Comparison of ENCODE assay signal across 8 cellular contexts in genomic region chrX:103687696-103688191, GRCh38. TPM values are rescaled to one million over a fixed set of nuclear protein-coding genes. Genes with fewer than 3 reads are reported as not detected.
DNase-seq lines count a peak whose midpoint lies in the region; ATAC-seq, FAIRE-seq and TF ChIP-seq lines count a peak whose summit lies in the region.

No MANE protein-coding gene starts in this region.

- H4K20me1 ChIP-seq in K562 (replicated peaks; ENCODE audit: control insufficient read depth, insufficient read depth, low read length), result no peaks in the 10 kb centered on the region; the same call in 1 of the 2 replicates

- BruUV-seq in K562 (replicated peaks; lab: Mats Ljungman, UMichigan), result no TSS peak

- H3K36me3 ChIP-seq in K562 (ENCODE audit: control insufficient read depth, insufficient read depth, low read length) (peaks cover 23% of the 10 kb centered on the region), sigmoid colon (peaks cover 0 to 22% (median 2%) of the 10 kb centered on the region in 4 donors)

- no peaks in the 10 kb centered on the region for H3K9me1 ChIP-seq in K562 (ENCODE audit: control insufficient read depth, insufficient read depth, low read length)

- TF ChIP-seq EP300 in K562 (IDR thresholded peaks at IDR 0.05; ENCODE audit: low read length), result no peak; the same call in 1 of the 2 replicates
- TF ChIP-seq EP300 in sigmoid colon (IDR thresholded peaks at IDR 0.05), result no peak

- ATAC-seq in K562 (peak; percentile 63), HG03571 (IDR thresholded peaks at IDR 0.05; ENCODE audit: unreplicated experiment) (no peak)

- POLR2A ChIA-PET in K562 (lab: Yijun Ruan, JAX), result interaction anchor here (0.6 to 1.3 kb wide), 5 partner anchors 14 to 128 kb away, joined by 3 to 5 read pairs (median 3); no protein-coding TSS in a partner anchor

- H3K27me3 ChIP-seq in K562 (ENCODE audit: control insufficient read depth in 2 of 2, insufficient read depth in 2 of 2, low read length in 2 of 2) (no peaks in the 10 kb centered on the region), sigmoid colon (no peaks in the 10 kb centered on the region)

- CTCF ChIA-PET in K562 (lab: Yijun Ruan, JAX; ENCODE audit: low intra/inter-chr PET ratio), result interaction anchor here (0.6 to 1.0 kb wide), 2 partner anchors 129 to 130 kb away, joined by 3 to 4 read pairs; no protein-coding TSS in a partner anchor

- peak overlapping the region; percentile 51 for H3K4me3 ChIP-seq in K562
- H3K4me3 ChIP-seq in iPS-11a (ENCODE audit: low read depth, low read length), result peak overlapping the region; percentile 72
- H3K4me3 ChIP-seq in sigmoid colon, result peak overlapping the region; percentile 38 to 59 (median 56)

- peak overlapping the region; percentile 88 to 98; a peak in 3 of 4 replicates for H3K9ac ChIP-seq in K562 (ENCODE audit: insufficient read depth in 1 of 2, low read depth in 2 of 2, low read length in 2 of 2)

- intact Hi-C loops in K562 (cut with micrococcal nuclease) (loop anchor here (1.0 to 10.0 kb wide), 3 partner anchors 129 to 477 kb away; partner anchors contain the start of gene FAM199X), sigmoid colon (cut with DNase I) (loop anchor here (2.0 to 5.0 kb wide), 4 partner anchors 59 to 155 kb away; partner anchors contain the start of genes RAB9B, TCEAL1 and TCEAL4)

- 1% methylated on average over 14 of the region's 16 CpGs for WGBS in K562 (ENCODE audit: insufficient coverage, low coverage, missing lambda C conversion rate)
- WGBS in sigmoid colon, 2 donors, result 0 to 1% methylated on average over 16 of the region's 16 CpGs

- TF ChIP-seq RAD21 in K562 (CRISPR knock-in tag; conservative IDR thresholded peaks at IDR 0.05 in 1 of 2, IDR thresholded peaks at IDR 0.05 in 1 of 2), result peak in 1 of 2 experiments; percentile 48; a peak in 3 of 4 replicates

- no peaks in the 10 kb centered on the region for H3K9me3 ChIP-seq in K562 (replicated peaks; ENCODE audit: control insufficient read depth, insufficient read depth, low read depth, low read length)
- no peaks in the 10 kb centered on the region for H3K9me3 ChIP-seq in sigmoid colon

- H3K4me1 ChIP-seq in K562 (replicated peaks in 1 of 2; ENCODE audit: control insufficient read depth in 2 of 2, insufficient read depth in 2 of 2, low read length in 2 of 2), result peaks cover 0 to 4% of the 10 kb centered on the region in 2 experiments; a peak in 3 of 5 replicates
- H3K4me1 ChIP-seq in sigmoid colon, result peaks cover 0 to 24% (median 4%) of the 10 kb centered on the region in 4 donors

- H3K4me2 ChIP-seq in K562 (ENCODE audit: insufficient read depth, low read length), result peak overlapping the region; percentile 91

- peak overlapping the region; percentile 99 for H3K27ac ChIP-seq in K562 (ENCODE audit: extremely low read depth, low read depth, low read length)
- peak overlapping the region; percentile 90 to 95 (median 92) for H3K27ac ChIP-seq in sigmoid colon

- H2AFZ ChIP-seq in K562 (ENCODE audit: low read depth, low read length), result peak overlapping the region; percentile 98

- H3K79me2 ChIP-seq in K562 (ENCODE audit: control insufficient read depth, insufficient read depth, low read length), result peaks cover 30% of the 10 kb centered on the region

- FAIRE-seq in K562 (lab: Jason Lieb, UNC), result peak; percentile 95

- in situ Hi-C loops in K562 (cut with MboI), result no loop called here

- TF ChIP-seq POLR2A in K562 (conservative IDR thresholded peaks at IDR 0.05) (no peak), sigmoid colon (IDR thresholded peaks at IDR 0.05) (no peak)

- DNase-seq in GM10266 (ENCODE audit: extremely low spot score), result peak; percentile 7
- DNase-seq in NCI-H146 (lab: John Stamatoyannopoulos, UW), result peak; percentile 78
- peak; percentile 14 for DNase-seq in T-helper 22 cell (ENCODE audit: low read depth)
- DNase-seq in K562 (ENCODE audit: extremely low read depth in 1 of 4, low spot score in 3 of 4), result peak; percentile 48 to 81 (median 55)
- DNase-seq in sigmoid colon, result peak; percentile 82
- no peak for DNase-seq in 8988T

- TF ChIP-seq CTCF in GM10266 (IDR thresholded peaks at IDR 0.05; ENCODE audit: control insufficient read depth, insufficient read depth, low read depth, missing control alignments) (peak; percentile 57), K562 (IDR thresholded peaks at IDR 0.05 in 2 of 3, conservative IDR thresholded peaks at IDR 0.05 in 1 of 3; ENCODE audit: insufficient read depth in 2 of 3, low read depth in 1 of 3, low read length in 3 of 3) (peak; percentile 65 to 82 (median 74)), sigmoid colon (IDR thresholded peaks at IDR 0.05) (peak; percentile 41 to 73 (median 60))

TF ChIP-seq in K562, 482 proteins besides CTCF, POLR2A, EP300 and RAD21 (continues in another document):
- TF ChIP-seq RAD51 (IDR thresholded peaks at IDR 0.05; ENCODE audit: borderline replicate concordance, low read depth) (no peak), SIN3B (IDR thresholded peaks at IDR 0.05; ENCODE audit: low read depth) (0 out of 2 replicates have a peak, but pooled peaks have one; percentile 15), PML (IDR thresholded peaks at IDR 0.05; ENCODE audit: low read length) (0 out of 2 replicates have a peak, but pooled peaks have one; percentile 41), ZNF143 (CRISPR knock-in tag; IDR thresholded peaks at IDR 0.05) (peak; percentile 44; the same call in 1 of the 2 replicates), KDM1A (IDR thresholded peaks at IDR 0.05) (0 out of 4 replicates have a peak, but pooled peaks of 1 of the 2 experiments have one; percentile 22), MTA3 (IDR thresholded peaks at IDR 0.05; ENCODE audit: borderline replicate concordance) (peak; percentile 32; the same call in 1 of the 2 replicates), NFIC (IDR thresholded peaks at IDR 0.05) (peak; percentile 73)

RNA-seq across cellular contexts. Expression of gene MORF4L2, which starts 1.2 kb away (rescaled TPM):
- total RNA-seq in K562 (2011; cell fraction: chromatin; rRNA removed; ENCODE audit: low replicate concordance), result 71.9 and 171 TPM in 2 replicates
- 54.9 and 61.8 TPM in 2 replicates for total RNA-seq in K562 (2011; cell fraction: nucleolus; rRNA removed)
- 116 and 150 TPM in 2 replicates for total RNA-seq in K562 (2011; cell fraction: nucleoplasm; rRNA removed)
- total RNA-seq in K562 (2014; rRNA removed) (309 and 374 TPM in 2 replicates), K562 (2014; rRNA removed; fragmentation: Illumina TruSeq; extraction: Trizol) (508 and 522 TPM in 2 replicates), K562 (2015; rRNA removed; fragmentation: Illumina TruSeq; extraction: Trizol) (386 and 415 TPM in 2 replicates), K562 (2021) (324 and 325 TPM in 2 replicates), sigmoid colon (100 to 1,000 TPM; 171 to 255 (median 215) TPM)
- polyA plus RNA-seq in K562 (2011; rRNA removed) (608 and 781 TPM in 2 replicates), K562 (2014; fragmentation: Illumina TruSeq; extraction: Trizol) (587 and 647 TPM in 2 replicates), K562 (2014; fragmentation: Nextera tagmentation; extraction: Ambion mirVana) (100 to 1,000 TPM; 420 to 476 TPM), K562 (2014; rRNA removed) (338 and 382 TPM in 2 replicates), sigmoid colon (100 to 1,000 TPM; 180 to 224 (median 219) TPM)
- 197 and 406 TPM in 2 replicates for polyA plus RNA-seq in K562 (2011; cell fraction: cytosol; rRNA removed)
- polyA plus RNA-seq in K562 (2011; cell fraction: nucleus; rRNA removed), result 137 and 241 TPM in 2 replicates
- 242 and 419 TPM in 2 replicates for polyA plus RNA-seq in K562 (2012)
- 316 and 347 TPM in 2 replicates for polyA minus RNA-seq in K562 (2011; rRNA and poly(A)+ RNA removed)
- polyA minus RNA-seq in K562 (2011; cell fraction: cytosol; rRNA and poly(A)+ RNA removed), result 109 and 118 TPM in 2 replicates
- 33.9 and 97.0 TPM in 2 replicates for polyA minus RNA-seq in K562 (2011; cell fraction: nucleus; rRNA and poly(A)+ RNA removed)

RNA-seq across cellular contexts. Expression of gene TMEM31, which starts 23.0 kb away (rescaled TPM):
- total RNA-seq in K562 (2011; cell fraction: chromatin; rRNA removed; ENCODE audit: low replicate concordance), result not detected in 2 replicates
- not detected in 2 replicates for total RNA-seq in K562 (2011; cell fraction: nucleolus; rRNA removed)
- not detected in 2 replicates for total RNA-seq in K562 (2011; cell fraction: nucleoplasm; rRNA removed)
- total RNA-seq in K562 (2014; rRNA removed), result not detected in 2 replicates
- total RNA-seq in K562 (2014; rRNA removed; fragmentation: Illumina TruSeq; extraction: Trizol), result not detected in 2 replicates
- total RNA-seq in K562 (2015; rRNA removed; fragmentation: Illumina TruSeq; extraction: Trizol), result not detected in 2 replicates
- not detected in 2 replicates for total RNA-seq in K562 (2021)
- polyA plus RNA-seq in K562 (2011; rRNA removed), result 0.18 and 0.34 TPM in 2 replicates
- 0.21 TPM in 1 of 2 replicates, not detected in the other for polyA plus RNA-seq in K562 (2011; cell fraction: cytosol; rRNA removed)
- polyA plus RNA-seq in K562 (2011; cell fraction: nucleus; rRNA removed), result 0.18 TPM in 1 of 2 replicates, not detected in the other
- polyA plus RNA-seq in K562 (2012), result not detected in 2 replicates
- polyA plus RNA-seq in K562 (2014; fragmentation: Illumina TruSeq; extraction: Trizol), result not detected in 2 replicates
- not detected for polyA plus RNA-seq in K562 (2014; fragmentation: Nextera tagmentation; extraction: Ambion mirVana)
- not detected in 2 replicates for polyA plus RNA-seq in K562 (2014; rRNA removed)
- not detected in 2 replicates for polyA minus RNA-seq in K562 (2011; rRNA and poly(A)+ RNA removed)
- not detected in 2 replicates for polyA minus RNA-seq in K562 (2011; cell fraction: cytosol; rRNA and poly(A)+ RNA removed)
- not detected in 2 replicates for polyA minus RNA-seq in K562 (2011; cell fraction: nucleus; rRNA and poly(A)+ RNA removed)
- total RNA-seq in sigmoid colon, result not detected
- not detected for polyA plus RNA-seq in sigmoid colon

RNA-seq across cellular contexts. Expression of gene TCEAL1, which starts 59.0 kb away (rescaled TPM):
- 0.65 and 0.92 TPM in 2 replicates for total RNA-seq in K562 (2011; cell fraction: chromatin; rRNA removed; ENCODE audit: low replicate concordance)
- 0.79 TPM in 1 of 2 replicates, not detected in the other for total RNA-seq in K562 (2011; cell fraction: nucleolus; rRNA removed)
- total RNA-seq in K562 (2011; cell fraction: nucleoplasm; rRNA removed), result 0.99 and 1.0 TPM in 2 replicates
- total RNA-seq in K562 (2014; rRNA removed), result 3.3 and 4.0 TPM in 2 replicates
- total RNA-seq in K562 (2014; rRNA removed; fragmentation: Illumina TruSeq; extraction: Trizol), result 2.8 and 3.1 TPM in 2 replicates
- total RNA-seq in K562 (2015; rRNA removed; fragmentation: Illumina TruSeq; extraction: Trizol), result 2.9 and 4.0 TPM in 2 replicates
- total RNA-seq in K562 (2021), result 2.1 and 2.5 TPM in 2 replicates
- 1.8 and 2.8 TPM in 2 replicates for polyA plus RNA-seq in K562 (2011; rRNA removed)
- 1.0 and 1.6 TPM in 2 replicates for polyA plus RNA-seq in K562 (2011; cell fraction: cytosol; rRNA removed)
- polyA plus RNA-seq in K562 (2011; cell fraction: nucleus; rRNA removed), result 2.0 and 2.1 TPM in 2 replicates
- 2.1 and 2.2 TPM in 2 replicates for polyA plus RNA-seq in K562 (2012)
- polyA plus RNA-seq in K562 (2014; fragmentation: Illumina TruSeq; extraction: Trizol), result 3.4 and 4.1 TPM in 2 replicates
- polyA plus RNA-seq in K562 (2014; fragmentation: Nextera tagmentation; extraction: Ambion mirVana), result 1 to 10 TPM; 2.5 to 4.1 TPM
- 3.8 and 5.3 TPM in 2 replicates for polyA plus RNA-seq in K562 (2014; rRNA removed)
- polyA minus RNA-seq in K562 (2011; rRNA and poly(A)+ RNA removed), result 0.46 and 1.8 TPM in 2 replicates
- polyA minus RNA-seq in K562 (2011; cell fraction: cytosol; rRNA and poly(A)+ RNA removed), result not detected in 2 replicates
- polyA minus RNA-seq in K562 (2011; cell fraction: nucleus; rRNA and poly(A)+ RNA removed), result 0.54 and 0.89 TPM in 2 replicates
- total RNA-seq in sigmoid colon, result 100 to 1,000 TPM; 135 to 186 (median 173) TPM
- polyA plus RNA-seq in sigmoid colon, result 10 to 100 TPM; 19.5 to 24.6 (median 20.1) TPM

Comparison
In these comparisons a context has a peak if more than half of its experiments do, and no peak if none do; other contexts are left out.
1. RNA of gene TCEAL1, which starts 59.0 kb away (total RNA-seq): 135 to 186 TPM in sigmoid colon; 0.65 to 4.0 TPM in K562; every median in the first group is over 10 times any median in the second.
2. Peak in every context shown above with its lines, with median percentiles within 50 percentile points of each other: CTCF ChIP-seq and H3K4me3 ChIP-seq.